19 cellular contexts compared by ENCODE assay signal in the genomic region with DNA sequence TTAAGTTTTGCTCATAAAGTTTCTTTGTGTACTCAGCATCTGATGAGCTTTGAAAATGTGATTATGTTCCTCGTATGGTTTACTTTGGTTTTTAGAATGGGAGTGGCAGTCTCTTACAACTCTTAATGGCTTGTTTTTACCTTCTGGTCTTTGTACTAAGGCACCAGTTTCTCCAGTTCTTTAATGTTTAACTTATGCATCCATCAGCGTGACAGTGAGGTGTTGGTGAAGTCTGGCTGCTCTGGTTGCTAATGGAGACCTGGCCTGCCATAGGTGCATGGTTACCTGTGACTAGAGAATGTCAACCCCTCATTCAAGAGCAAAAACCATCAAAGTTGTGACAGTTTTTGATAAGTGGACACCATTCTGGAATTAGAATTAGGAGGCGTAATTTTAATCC. TPM values are rescaled to one million over a fixed set of nuclear protein-coding genes. Genes with fewer than 3 reads are reported as not detected.
"Had no signal": no experiment of that assay in that cellular context is flagged by ENCODE, and none has a peak within 500 bp of the region (broad histone marks: within the 10 kb centered on the region; RNA-seq: fewer than 3 reads in every experiment).

No MANE protein-coding gene starts in this region.

- H3K9me3 Mint-ChIP-seq: activated B cell treated with CpG ODN at 0.5 μM for 24 hours; activated CD8-positive, alpha-beta T cell treated with anti-CD3 and anti-CD28 coated beads for 36 hours; activated naive CD8-positive, alpha-beta T cell treated with anti-CD3 and anti-CD28 coated beads, Interleukin-2, amount 10 ng/mL, durations not matched to agents 7 days and 5 days; activated T-helper 17 cell treated with anti-CD3 and anti-CD28 coated beads, Interleukin-2, amount 50 U/mL, for 72 hours; nephron progenitor cell; stimulated activated naive CD8-positive, alpha-beta T cell treated with anti-CD3 and anti-CD28 coated beads, Interleukin-15, Interleukin-2, amounts not matched to agents 100 ng/mL and 50 ng/mL, for 24 hours; T-helper 2 cell treated with Interferon-gamma antibody and Interleukin-4, amounts not matched to agents 5 μg/mL and 100 μg/mL, for 36 hours had no signal

- H3K36me3 Mint-ChIP-seq: activated naive CD8-positive, alpha-beta T cell treated with anti-CD3 and anti-CD28 coated beads, Interleukin-2, amount 10 ng/mL, durations not matched to agents 7 days and 5 days had no signal

- H3K9me3 ChIP-seq: gastrocnemius medialis, heart left ventricle, tibial nerve had no signal

- H3K4me1 Mint-ChIP-seq: activated B cell treated with CpG ODN at 0.5 μM for 24 hours; activated naive CD8-positive, alpha-beta T cell treated with anti-CD3 and anti-CD28 coated beads, Interleukin-2, amount 10 ng/mL, durations not matched to agents 7 days and 5 days; activated T-helper 17 cell treated with anti-CD3 and anti-CD28 coated beads, Interleukin-2, amount 50 U/mL, for 72 hours had no signal

- DNase-seq: activated B cell treated with CpG ODN at 0.5 μM for 24 hours; activated CD4-positive, alpha-beta T cell treated with anti-CD3 and anti-CD28 coated beads for 48 hours; activated CD8-positive, alpha-beta T cell treated with anti-CD3 and anti-CD28 coated beads for 36 hours; activated naive CD4-positive, alpha-beta T cell treated with Interleukin-2 at 50 U/mL for 16 hours; activated naive CD8-positive, alpha-beta T cell treated with anti-CD3 and anti-CD28 coated beads, Interleukin-2, amount 10 ng/mL, durations not matched to agents 7 days and 5 days; activated T-cell treated with anti-CD3 and anti-CD28 coated beads, Interleukin-2, amount 50 U/mL, for 1 hour; amygdala; erythroblast; gastrocnemius medialis; heart left ventricle; kidney glomerular epithelial cell; nephron progenitor cell; nucleus accumbens; posterior cingulate gyrus had no signal

- ATAC-seq: activated CD8-positive, alpha-beta T cell treated with anti-CD3 and anti-CD28 coated beads for 36 hours; activated T-helper 17 cell treated with anti-CD3 and anti-CD28 coated beads, Interleukin-2, amount 50 U/mL, for 72 hours; gastrocnemius medialis; heart left ventricle had no signal

- H3K27ac ChIP-seq: gastrocnemius medialis, heart left ventricle, tibial nerve had no signal

- H3K27me3 ChIP-seq: gastrocnemius medialis, heart left ventricle, tibial nerve had no signal

- H3K27ac Mint-ChIP-seq: activated B cell treated with CpG ODN at 0.5 μM for 24 hours; activated CD8-positive, alpha-beta T cell treated with anti-CD3 and anti-CD28 coated beads for 36 hours; activated naive CD8-positive, alpha-beta T cell treated with anti-CD3 and anti-CD28 coated beads, Interleukin-2, amount 10 ng/mL, durations not matched to agents 7 days and 5 days; activated T-helper 17 cell treated with anti-CD3 and anti-CD28 coated beads, Interleukin-2, amount 50 U/mL, for 72 hours; nephron progenitor cell; stimulated activated naive CD8-positive, alpha-beta T cell treated with anti-CD3 and anti-CD28 coated beads, Interleukin-15, Interleukin-2, amounts not matched to agents 100 ng/mL and 50 ng/mL, for 24 hours; T-helper 2 cell treated with Interferon-gamma antibody and Interleukin-4, amounts not matched to agents 5 μg/mL and 100 μg/mL, for 36 hours had no signal

- H3K4me3 ChIP-seq: gastrocnemius medialis, heart left ventricle, lung, tibial nerve had no signal

- H3K4me1 ChIP-seq: gastrocnemius medialis, heart left ventricle, tibial nerve had no signal

- H3K4me3 Mint-ChIP-seq: activated B cell treated with CpG ODN at 0.5 μM for 24 hours; activated CD8-positive, alpha-beta T cell treated with anti-CD3 and anti-CD28 coated beads for 36 hours; activated naive CD8-positive, alpha-beta T cell treated with anti-CD3 and anti-CD28 coated beads, Interleukin-2, amount 10 ng/mL, durations not matched to agents 7 days and 5 days; activated T-helper 17 cell treated with anti-CD3 and anti-CD28 coated beads, Interleukin-2, amount 50 U/mL, for 72 hours; nephron progenitor cell; stimulated activated naive CD8-positive, alpha-beta T cell treated with anti-CD3 and anti-CD28 coated beads, Interleukin-15, Interleukin-2, amounts not matched to agents 100 ng/mL and 50 ng/mL, for 24 hours; T-helper 2 cell treated with Interferon-gamma antibody and Interleukin-4, amounts not matched to agents 5 μg/mL and 100 μg/mL, for 36 hours had no signal

- H3K36me3 ChIP-seq: gastrocnemius medialis had no signal

RNA-seq across cellular contexts. Expression of a gene that starts 11.0 kb away (rescaled TPM):
- total RNA-seq: activated naive CD8-positive, alpha-beta T cell treated with anti-CD3 and anti-CD28 coated beads, Interleukin-2, amount 10 ng/mL, durations not matched to agents 7 days and 5 days had no signal
